ENCODE assay signal across 1 cellular context in genomic region chr3:125054436-125055164, GRCh38.
TF ChIP-seq lines count a peak whose summit lies in the region.

No MANE protein-coding gene starts in this region.

TF ChIP-seq in HCT116, 20 proteins besides CTCF, POLR2A, EP300 and RAD21 (continued from another document):
- TF ChIP-seq ZBTB33 (IDR thresholded peaks at IDR 0.05; ENCODE audit: extremely low read depth, insufficient replicate concordance, low read length): no peak
- TF ChIP-seq JUND (IDR thresholded peaks at IDR 0.05): no peak
- TF ChIP-seq EZH2phosphoT487 (IDR thresholded peaks at IDR 0.05; ENCODE audit: borderline replicate concordance): no peak
- TF ChIP-seq MAX (IDR thresholded peaks at IDR 0.05): no peak
